8 cellular contexts compared by ENCODE assay signal in the genomic region with DNA sequence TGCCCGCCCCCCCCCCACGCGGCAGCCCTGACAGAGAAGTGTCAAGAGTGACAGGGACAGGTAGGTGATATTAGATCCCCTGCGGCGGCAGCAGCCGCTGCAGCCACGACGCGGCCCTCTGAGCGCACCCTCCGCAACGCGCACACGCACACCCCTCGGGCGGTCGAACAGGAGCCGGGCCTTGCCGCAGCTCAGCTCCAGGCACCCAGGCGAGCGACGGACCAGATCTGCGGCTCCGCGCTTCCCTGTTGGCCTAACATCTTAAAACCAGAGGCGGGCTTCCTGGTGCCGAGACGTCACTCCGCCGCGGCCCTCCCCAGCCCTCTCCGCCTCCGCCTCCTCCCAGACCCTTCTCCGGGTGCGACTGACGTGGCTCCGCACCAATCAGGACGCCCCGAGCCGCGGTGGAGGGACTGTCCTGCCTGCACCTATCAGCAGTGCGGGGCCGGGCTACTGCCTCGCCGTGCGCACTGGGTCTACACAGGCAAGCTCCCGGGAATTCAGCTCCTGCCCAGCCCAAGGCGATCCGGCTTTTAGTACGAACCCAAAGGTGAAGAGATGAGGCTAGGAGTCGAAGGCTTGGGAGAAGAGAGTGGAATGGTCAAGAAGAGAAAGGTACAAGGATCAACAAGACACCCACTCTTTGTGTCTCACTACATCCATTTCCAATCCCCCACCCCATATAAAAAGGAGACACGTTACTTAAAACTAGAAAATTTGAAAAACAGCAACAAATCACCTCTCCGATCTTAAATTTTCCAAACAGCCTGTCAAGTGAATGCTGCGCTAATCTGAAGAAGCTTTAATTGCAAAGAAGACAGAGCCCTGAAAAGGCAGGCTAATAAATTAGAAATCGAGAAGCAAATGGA. TPM values are rescaled to one million over a fixed set of nuclear protein-coding genes. Genes with fewer than 3 reads are reported as not detected.
DNase-seq lines count a peak whose midpoint lies in the region; ATAC-seq and TF ChIP-seq lines count a peak whose summit lies in the region.

A gene (minus strand): TSS at position 237 of the 869 bp plus-strand sequence. CDS start 617 bp downstream, outside the sequence.

- H3K4me1 ChIP-seq in HUES64 (ENCODE audit: insufficient read depth, low read length) (peaks cover 63% of the 10 kb centered on the region), upper lobe of right lung (peaks cover 26% of the 10 kb centered on the region)

- no peak within 1 kb of the TSS for H3K27ac Mint-ChIP-seq in naive thymus-derived CD8-positive, alpha-beta T cell

- H3K27ac ChIP-seq in HUES64 (ENCODE audit: low read depth, low read length), result no peak within 1 kb of the TSS
- no peak within 1 kb of the TSS for H3K27ac ChIP-seq in WERI-Rb-1
- no peak within 1 kb of the TSS for H3K27ac ChIP-seq in upper lobe of right lung

- DNase-seq in DMS53 (lab: John Stamatoyannopoulos, UW) (peak; percentile 98), WERI-Rb-1 (peak; percentile 99), erythroblast (lab: John Stamatoyannopoulos, UW) (peak; percentile 58 to 63), upper lobe of right lung (peak; percentile 80), activated gamma-delta T cell (lab: John Stamatoyannopoulos, UW) (no peak)
- DNase-seq in naive thymus-derived CD8-positive, alpha-beta T cell, result peak in 1 of 10 donors; percentile 26

- peaks cover 100% of the 10 kb centered on the region for H3K27me3 ChIP-seq in HUES64 (ENCODE audit: insufficient read depth, low read length)
- peaks cover 100% of the 10 kb centered on the region for H3K27me3 ChIP-seq in WERI-Rb-1 (ENCODE audit: insufficient read depth, low read depth, severe bottlenecking)
- peaks cover 100% of the 10 kb centered on the region for H3K27me3 ChIP-seq in upper lobe of right lung

- no peaks in the 10 kb centered on the region for H3K9me3 ChIP-seq in HUES64 (ENCODE audit: insufficient read depth, low read depth, low read length)
- peaks cover 13% of the 10 kb centered on the region for H3K9me3 ChIP-seq in WERI-Rb-1 (ENCODE audit: severe bottlenecking)
- no peaks in the 10 kb centered on the region for H3K9me3 ChIP-seq in upper lobe of right lung

- TF ChIP-seq POLR2A in erythroblast (IDR thresholded peaks at IDR 0.05; ENCODE audit: low read length), result no peak

- peaks cover 3 to 36% (median 16%) of the 10 kb centered on the region in 9 donors for H3K9me3 Mint-ChIP-seq in naive thymus-derived CD8-positive, alpha-beta T cell

- POLR2A ChIA-PET in naive thymus-derived CD8-positive, alpha-beta T cell (lab: Charles Lee), result interaction anchor here (0.8 kb wide), 1 partner anchor 10 kb away, joined by 4 read pairs; no protein-coding TSS in a partner anchor

- peaks cover 8 to 57% (median 38%) of the 10 kb centered on the region in 4 donors for H3K4me1 Mint-ChIP-seq in naive thymus-derived CD8-positive, alpha-beta T cell

- peaks cover 60 to 100% (median 79%) of the 10 kb centered on the region in 5 donors for H3K27me3 Mint-ChIP-seq in naive thymus-derived CD8-positive, alpha-beta T cell

- ATAC-seq in GM21515 (IDR thresholded peaks at IDR 0.05; ENCODE audit: unreplicated experiment) (peak; percentile 72), upper lobe of right lung (peak; percentile 84)
- ATAC-seq in naive thymus-derived CD8-positive, alpha-beta T cell, result peak in 1 of 2 donors; percentile 61

- peak within 1 kb of the TSS; percentile 55 to 85 (median 72) for H3K4me3 Mint-ChIP-seq in naive thymus-derived CD8-positive, alpha-beta T cell

- peak within 1 kb of the TSS; percentile 78; the same call in 1 of the 2 replicates for H3K9ac ChIP-seq in HUES64 (ENCODE audit: low read depth, low read length)

- H3K4me3 ChIP-seq in HUES64 (ENCODE audit: low read length) (peak within 1 kb of the TSS; percentile 54), WERI-Rb-1 (ENCODE audit: low read depth, low read length) (peak within 1 kb of the TSS; percentile 38), upper lobe of right lung (peak within 1 kb of the TSS; percentile 36)

- TF ChIP-seq CTCF in WERI-Rb-1 (IDR thresholded peaks at IDR 0.05; ENCODE audit: low read depth, low read length) (no peak), upper lobe of right lung (IDR thresholded peaks at IDR 0.05) (no peak)

- no peaks in the 10 kb centered on the region for H3K36me3 ChIP-seq in HUES64 (ENCODE audit: insufficient read depth, low read length)
- H3K36me3 ChIP-seq in WERI-Rb-1, result no peaks in the 10 kb centered on the region
- H3K36me3 ChIP-seq in upper lobe of right lung, result no peaks in the 10 kb centered on the region

- intact Hi-C loops in upper lobe of right lung (cut with DNase I), result no loop called here

- WGBS in HUES64, result 3% methylated on average over 55 of the region's 55 CpGs

- peaks cover 5 to 28% (median 9%) of the 10 kb centered on the region in 3 donors for H3K36me3 Mint-ChIP-seq in naive thymus-derived CD8-positive, alpha-beta T cell

RNA-seq across cellular contexts. Expression of the gene that starts here (rescaled TPM):
- 8.3 TPM for polyA plus RNA-seq in HUES64 (2013, experiment 1 of 2)
- 7.9 TPM for polyA plus RNA-seq in HUES64 (2013, experiment 2 of 2)
- not detected for total RNA-seq in naive thymus-derived CD8-positive, alpha-beta T cell
- polyA plus RNA-seq in naive thymus-derived CD8-positive, alpha-beta T cell, result not detected
- total RNA-seq in upper lobe of right lung, result not detected

Comparison
In these comparisons a context has a peak if more than half of its experiments do, and no peak if none do; other contexts are left out.
1. Peak in DNase-seq, ATAC-seq and H3K4me3 ChIP-seq in upper lobe of right lung; RNA of the gene not detected or under 1 TPM.